In genomic region chr4:145734576-145735329, GRCh38 we compare ENCODE assay signal across 9 cellular contexts. TPM values are rescaled to one million over a fixed set of nuclear protein-coding genes. Genes with fewer than 3 reads are reported as not detected.
A peak's percentile ranks its signal among the peaks of the same experiment; 100 is the strongest.
DNase-seq lines count a peak whose midpoint lies in the region; ATAC-seq and TF ChIP-seq lines count a peak whose summit lies in the region.
"Had no signal": no experiment of that assay in that cellular context is flagged by ENCODE, and none has a peak within 500 bp of the region (broad histone marks: within the 10 kb centered on the region; RNA-seq: fewer than 3 reads in every experiment).

No MANE protein-coding gene starts in this region.

- no peak for DNase-seq in natural killer cell treated with Interleukin-12 subunit alpha and Interleukin-12 subunit beta and Interleukin-15 and Interleukin-18, amount 100 ng/mL, for 72 hours (ENCODE audit: low spot score)
- DNase-seq in natural killer cell: no peak
- DNase-seq in foreskin keratinocyte: peak; percentile 98 to 99
- DNase-seq in skeletal muscle cell (ENCODE audit: low read depth): peak; percentile 95
- no peak for DNase-seq in NCI-H69 (lab: John Stamatoyannopoulos, UW)
- no peak for DNase-seq in spleen
- no peak for DNase-seq in ecto neural progenitor cell (ENCODE audit: low spot score)
- DNase-seq: activated naive CD8-positive, alpha-beta T cell treated with anti-CD3 and anti-CD28 coated beads, Interleukin-2, amount 10 ng/mL, durations not matched to agents 7 days and 5 days had no signal

- no peaks in the 10 kb centered on the region for H3K36me3 ChIP-seq in spleen

- peak overlapping the region; percentile 71 for H3K4me3 Mint-ChIP-seq in natural killer cell treated with Interleukin-12 subunit alpha and Interleukin-12 subunit beta and Interleukin-15 and Interleukin-18, amount 100 ng/mL, for 72 hours
- no peak overlapping the region for H3K4me3 Mint-ChIP-seq in natural killer cell
- H3K4me3 Mint-ChIP-seq: activated naive CD8-positive, alpha-beta T cell treated with anti-CD3 and anti-CD28 coated beads, Interleukin-2, amount 10 ng/mL, durations not matched to agents 7 days and 5 days had no signal

- H3K9me3 ChIP-seq in spleen: no peaks in the 10 kb centered on the region

- peaks cover 8 to 9% of the 10 kb centered on the region in 2 donors for H3K27me3 Mint-ChIP-seq in natural killer cell treated with Interleukin-12 subunit alpha and Interleukin-12 subunit beta and Interleukin-15 and Interleukin-18, amount 100 ng/mL, for 72 hours
- H3K27me3 Mint-ChIP-seq in natural killer cell (ENCODE audit: low read depth in 2 of 2): peaks cover 5 to 8% of the 10 kb centered on the region in 2 donors

- H3K4me1 ChIP-seq in foreskin keratinocyte: peaks cover 16% of the 10 kb centered on the region
- peaks cover 0 to 28% (median 11%) of the 10 kb centered on the region in 6 donors for H3K4me1 ChIP-seq in spleen

- H3K36me3 Mint-ChIP-seq in natural killer cell treated with Interleukin-12 subunit alpha and Interleukin-12 subunit beta and Interleukin-15 and Interleukin-18, amount 100 ng/mL, for 72 hours: no peaks in the 10 kb centered on the region
- no peaks in the 10 kb centered on the region for H3K36me3 Mint-ChIP-seq in natural killer cell
- H3K36me3 Mint-ChIP-seq: activated naive CD8-positive, alpha-beta T cell treated with anti-CD3 and anti-CD28 coated beads, Interleukin-2, amount 10 ng/mL, durations not matched to agents 7 days and 5 days had no signal

- H3K9me3 Mint-ChIP-seq in natural killer cell treated with Interleukin-12 subunit alpha and Interleukin-12 subunit beta and Interleukin-15 and Interleukin-18, amount 100 ng/mL, for 72 hours: no peaks in the 10 kb centered on the region
- H3K9me3 Mint-ChIP-seq in natural killer cell: no peaks in the 10 kb centered on the region
- H3K9me3 Mint-ChIP-seq: activated naive CD8-positive, alpha-beta T cell treated with anti-CD3 and anti-CD28 coated beads, Interleukin-2, amount 10 ng/mL, durations not matched to agents 7 days and 5 days had no signal

- ATAC-seq in natural killer cell treated with Interleukin-12 subunit alpha and Interleukin-12 subunit beta and Interleukin-15 and Interleukin-18, amount 100 ng/mL, for 72 hours: peak in 1 of 2 donors; percentile 59
- ATAC-seq in natural killer cell (no peak), SK-N-SH treated with all-trans-retinoic acid at 6 μM for 48 hours (peak; percentile 76), foreskin keratinocyte (peak; percentile 78)

- H3K27me3 ChIP-seq in foreskin keratinocyte (no peaks in the 10 kb centered on the region), spleen (replicated peaks in 1 of 7) (no peaks in the 10 kb centered on the region)

- no peak for TF ChIP-seq POLR2A in spleen (IDR thresholded peaks at IDR 0.05)

- H3K4me3 ChIP-seq in skeletal muscle cell (ENCODE audit: low read depth, low read length) (peak overlapping the region; percentile 14), spleen (no peak overlapping the region)

- TF ChIP-seq CTCF in natural killer cell (IDR thresholded peaks at IDR 0.05) (no peak), foreskin keratinocyte (conservative IDR thresholded peaks at IDR 0.05) (no peak), spleen (IDR thresholded peaks at IDR 0.05 in 8 of 11, conservative IDR thresholded peaks at IDR 0.05 in 3 of 11) (no peak)

- H3K4me1 Mint-ChIP-seq in natural killer cell treated with Interleukin-12 subunit alpha and Interleukin-12 subunit beta and Interleukin-15 and Interleukin-18, amount 100 ng/mL, for 72 hours (ENCODE audit: low read depth in 2 of 2): peaks cover 3 to 13% of the 10 kb centered on the region in 2 donors
- peaks cover 0 to 5% of the 10 kb centered on the region in 2 donors for H3K4me1 Mint-ChIP-seq in natural killer cell

- 63 to 86% (median 82%) methylated on average over 14 of the region's 14 CpGs for WGBS in spleen, 5 donors

- H3K27ac Mint-ChIP-seq in natural killer cell treated with Interleukin-12 subunit alpha and Interleukin-12 subunit beta and Interleukin-15 and Interleukin-18, amount 100 ng/mL, for 72 hours: no peak overlapping the region
- H3K27ac Mint-ChIP-seq in natural killer cell: no peak overlapping the region
- H3K27ac Mint-ChIP-seq: activated naive CD8-positive, alpha-beta T cell treated with anti-CD3 and anti-CD28 coated beads, Interleukin-2, amount 10 ng/mL, durations not matched to agents 7 days and 5 days had no signal

- intact Hi-C loops in natural killer cell (cut with micrococcal nuclease) (loop anchor here (5.0 kb wide), 1 partner anchor 117 kb away; the partner anchor contains the start of gene MMAA), spleen (cut with DNase I; ENCODE audit: low total_unique reads) (no loop called here)

- H3K27ac ChIP-seq in foreskin keratinocyte (peak overlapping the region; percentile 91), spleen (no peak overlapping the region)

TF ChIP-seq in SK-N-SH treated with all-trans-retinoic acid at 6 μM for 48 hours, 23 proteins besides CTCF, POLR2A, EP300 and RAD21:
- no peak; the same call in 1 of the 2 replicates for TF ChIP-seq CSDC2 (CRISPR knock-in tag; IDR thresholded peaks at IDR 0.05)
- no peak for TF ChIP-seq ISL1 (CRISPR knock-in tag; IDR thresholded peaks at IDR 0.05)
- no peak for TF ChIP-seq TOX (CRISPR knock-in tag; IDR thresholded peaks at IDR 0.05; ENCODE audit: borderline replicate concordance)
- TF ChIP-seq RARB (CRISPR knock-in tag; IDR thresholded peaks at IDR 0.05): no peak

RNA-seq across cellular contexts. Expression of gene C4orf51, which starts 54.8 kb away (rescaled TPM):
- total RNA-seq in natural killer cell treated with Interleukin-12 subunit alpha and Interleukin-12 subunit beta and Interleukin-15 and Interleukin-18, amount 100 ng/mL, for 72 hours: not detected
- total RNA-seq in natural killer cell (not detected), foreskin keratinocyte (not detected in 2 replicates), spleen (not detected)
- polyA plus RNA-seq in foreskin keratinocyte (not detected in 2 replicates), spleen (not detected)
- total RNA-seq: activated naive CD8-positive, alpha-beta T cell treated with anti-CD3 and anti-CD28 coated beads, Interleukin-2, amount 10 ng/mL, durations not matched to agents 7 days and 5 days had no signal

Comparison
In these comparisons a context has a peak if more than half of its experiments do, and no peak if none do; other contexts are left out.
1. ATAC-seq: peak in SK-N-SH treated with all-trans-retinoic acid at 6 μM for 48 hours (single experiment) and foreskin keratinocyte (single experiment); none in natural killer cell (0 of 3).
2. DNase-seq: peak in foreskin keratinocyte (2 of 2) and skeletal muscle cell (single experiment); none in natural killer cell treated with Interleukin-12 subunit alpha and Interleukin-12 subunit beta and Interleukin-15 and Interleukin-18, amount 100 ng/mL, for 72 hours (single experiment), natural killer cell (single experiment), NCI-H69 (single experiment), spleen (single experiment) and ecto neural progenitor cell (single experiment).